2 cellular contexts compared by ENCODE assay signal in the genomic region with DNA sequence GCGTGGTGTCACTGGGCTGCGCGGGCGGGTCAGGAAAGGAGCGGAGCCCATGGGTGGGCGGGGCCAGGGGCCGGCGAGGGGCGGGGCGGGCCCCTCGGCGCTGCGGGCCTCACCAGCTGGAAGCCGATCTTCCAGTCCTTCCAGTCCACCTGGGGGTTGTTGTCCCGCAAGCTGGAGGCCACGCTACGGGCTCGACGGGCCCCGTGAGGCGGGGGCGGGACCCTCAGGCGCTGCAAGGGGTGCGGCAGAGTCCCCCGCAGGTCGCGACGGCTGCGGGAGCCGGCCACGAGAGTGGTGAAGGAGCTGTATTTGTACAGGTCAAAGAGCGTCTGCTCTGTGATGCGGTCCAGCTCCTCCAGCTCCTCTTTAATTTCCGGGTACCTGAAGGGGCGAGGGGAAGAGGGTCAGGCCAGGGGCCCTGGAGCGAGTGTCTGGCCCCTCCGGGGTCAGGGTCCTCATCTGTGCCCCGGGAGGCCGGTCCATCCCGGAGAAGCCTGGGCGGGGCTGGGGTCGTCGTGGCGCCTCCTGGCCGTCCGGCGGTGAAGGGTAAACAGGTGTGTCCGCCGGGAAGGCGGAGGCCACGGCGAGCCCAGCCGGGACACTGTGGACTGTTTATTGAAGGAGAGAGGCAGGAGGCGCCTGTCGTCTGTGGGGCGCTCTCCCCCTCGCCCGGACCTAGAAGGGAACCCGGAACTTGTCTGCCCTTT.
TF ChIP-seq lines count a peak whose summit lies in the region.

No MANE protein-coding gene starts in this region.

TF ChIP-seq in A549, 52 proteins besides CTCF, POLR2A, EP300 and RAD21 (continued from another document):
- TF ChIP-seq PBX3 (IDR thresholded peaks at IDR 0.05) (peak; percentile 48), ESRRA (IDR thresholded peaks at IDR 0.05; ENCODE audit: borderline replicate concordance, low read length) (peak; percentile 83; the same call in 1 of the 2 replicates), RCOR1 (IDR thresholded peaks at IDR 0.05; ENCODE audit: low read depth, low read length) (no peak), FOXS1 (CRISPR knock-in tag; IDR thresholded peaks at IDR 0.05) (no peak), HOXB13 (CRISPR knock-in tag; IDR thresholded peaks at IDR 0.05; ENCODE audit: low read depth) (no peak), FOSL2 (IDR thresholded peaks at IDR 0.05) (no peak), FOSL2 (CRISPR knock-in tag; IDR thresholded peaks at IDR 0.05) (no peak), CEBPB (IDR thresholded peaks at IDR 0.05) (no peak), NFE2L2 (conservative IDR thresholded peaks at IDR 0.05; ENCODE audit: low read length) (no peak), POLR2AphosphoS2 (conservative IDR thresholded peaks at IDR 0.05; ENCODE audit: low read length) (no peak), EHF (CRISPR knock-in tag; IDR thresholded peaks at IDR 0.05) (no peak), MAFK (IDR thresholded peaks at IDR 0.05; ENCODE audit: partially characterized antibody) (no peak), TFCP2L1 (CRISPR knock-in tag; IDR thresholded peaks at IDR 0.05) (peak; percentile 40; the same call in 1 of the 2 replicates), KDM1A (IDR thresholded peaks at IDR 0.05; ENCODE audit: low read depth) (no peak), BHLHE40 (IDR thresholded peaks at IDR 0.05; ENCODE audit: low read depth, low read length) (no peak), JUN (IDR thresholded peaks at IDR 0.05) (peak; percentile 75 to 91; a peak in 4 of 5 replicates), NPAS2 (CRISPR knock-in tag; IDR thresholded peaks at IDR 0.05; ENCODE audit: borderline replicate concordance) (no peak), RFX5 (IDR thresholded peaks at IDR 0.05) (no peak), SREBF2 (IDR thresholded peaks at IDR 0.05) (no peak), HDAC2 (IDR thresholded peaks at IDR 0.05) (no peak), ZFP36 (IDR thresholded peaks at IDR 0.05; ENCODE audit: borderline replicate concordance, partially characterized antibody) (no peak), CHD4 (IDR thresholded peaks at IDR 0.05; ENCODE audit: borderline replicate concordance) (no peak), E2F6 (IDR thresholded peaks at IDR 0.05; ENCODE audit: borderline replicate concordance, low read depth) (peak; percentile 41; the same call in 1 of the 2 replicates), MAZ (IDR thresholded peaks at IDR 0.05; ENCODE audit: borderline replicate concordance, low read depth, low read length) (no peak), ZNF302 (CRISPR knock-in tag; IDR thresholded peaks at IDR 0.05) (no peak), MYC (IDR thresholded peaks at IDR 0.05; ENCODE audit: borderline replicate concordance, low read length) (no peak), HOXA7 (CRISPR knock-in tag; IDR thresholded peaks at IDR 0.05) (no peak)
- TF ChIP-seq, protein P1, sequence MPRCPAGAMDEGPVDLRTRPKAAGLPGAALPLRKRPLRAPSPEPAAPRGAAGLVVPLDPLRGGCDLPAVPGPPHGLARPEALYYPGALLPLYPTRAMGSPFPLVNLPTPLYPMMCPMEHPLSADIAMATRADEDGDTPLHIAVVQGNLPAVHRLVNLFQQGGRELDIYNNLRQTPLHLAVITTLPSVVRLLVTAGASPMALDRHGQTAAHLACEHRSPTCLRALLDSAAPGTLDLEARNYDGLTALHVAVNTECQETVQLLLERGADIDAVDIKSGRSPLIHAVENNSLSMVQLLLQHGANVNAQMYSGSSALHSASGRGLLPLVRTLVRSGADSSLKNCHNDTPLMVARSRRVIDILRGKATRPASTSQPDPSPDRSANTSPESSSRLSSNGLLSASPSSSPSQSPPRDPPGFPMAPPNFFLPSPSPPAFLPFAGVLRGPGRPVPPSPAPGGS (IDR thresholded peaks at IDR 0.05): peak; percentile 89
- TF ChIP-seq, protein P2, sequence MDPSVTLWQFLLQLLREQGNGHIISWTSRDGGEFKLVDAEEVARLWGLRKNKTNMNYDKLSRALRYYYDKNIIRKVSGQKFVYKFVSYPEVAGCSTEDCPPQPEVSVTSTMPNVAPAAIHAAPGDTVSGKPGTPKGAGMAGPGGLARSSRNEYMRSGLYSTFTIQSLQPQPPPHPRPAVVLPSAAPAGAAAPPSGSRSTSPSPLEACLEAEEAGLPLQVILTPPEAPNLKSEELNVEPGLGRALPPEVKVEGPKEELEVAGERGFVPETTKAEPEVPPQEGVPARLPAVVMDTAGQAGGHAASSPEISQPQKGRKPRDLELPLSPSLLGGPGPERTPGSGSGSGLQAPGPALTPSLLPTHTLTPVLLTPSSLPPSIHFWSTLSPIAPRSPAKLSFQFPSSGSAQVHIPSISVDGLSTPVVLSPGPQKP (IDR thresholded peaks at IDR 0.05; ENCODE audit: low read depth, low read length): no peak

TF ChIP-seq in K562, 482 proteins besides CTCF, POLR2A, EP300 and RAD21 (continued from another document and continues in another):
- TF ChIP-seq, protein P3, sequence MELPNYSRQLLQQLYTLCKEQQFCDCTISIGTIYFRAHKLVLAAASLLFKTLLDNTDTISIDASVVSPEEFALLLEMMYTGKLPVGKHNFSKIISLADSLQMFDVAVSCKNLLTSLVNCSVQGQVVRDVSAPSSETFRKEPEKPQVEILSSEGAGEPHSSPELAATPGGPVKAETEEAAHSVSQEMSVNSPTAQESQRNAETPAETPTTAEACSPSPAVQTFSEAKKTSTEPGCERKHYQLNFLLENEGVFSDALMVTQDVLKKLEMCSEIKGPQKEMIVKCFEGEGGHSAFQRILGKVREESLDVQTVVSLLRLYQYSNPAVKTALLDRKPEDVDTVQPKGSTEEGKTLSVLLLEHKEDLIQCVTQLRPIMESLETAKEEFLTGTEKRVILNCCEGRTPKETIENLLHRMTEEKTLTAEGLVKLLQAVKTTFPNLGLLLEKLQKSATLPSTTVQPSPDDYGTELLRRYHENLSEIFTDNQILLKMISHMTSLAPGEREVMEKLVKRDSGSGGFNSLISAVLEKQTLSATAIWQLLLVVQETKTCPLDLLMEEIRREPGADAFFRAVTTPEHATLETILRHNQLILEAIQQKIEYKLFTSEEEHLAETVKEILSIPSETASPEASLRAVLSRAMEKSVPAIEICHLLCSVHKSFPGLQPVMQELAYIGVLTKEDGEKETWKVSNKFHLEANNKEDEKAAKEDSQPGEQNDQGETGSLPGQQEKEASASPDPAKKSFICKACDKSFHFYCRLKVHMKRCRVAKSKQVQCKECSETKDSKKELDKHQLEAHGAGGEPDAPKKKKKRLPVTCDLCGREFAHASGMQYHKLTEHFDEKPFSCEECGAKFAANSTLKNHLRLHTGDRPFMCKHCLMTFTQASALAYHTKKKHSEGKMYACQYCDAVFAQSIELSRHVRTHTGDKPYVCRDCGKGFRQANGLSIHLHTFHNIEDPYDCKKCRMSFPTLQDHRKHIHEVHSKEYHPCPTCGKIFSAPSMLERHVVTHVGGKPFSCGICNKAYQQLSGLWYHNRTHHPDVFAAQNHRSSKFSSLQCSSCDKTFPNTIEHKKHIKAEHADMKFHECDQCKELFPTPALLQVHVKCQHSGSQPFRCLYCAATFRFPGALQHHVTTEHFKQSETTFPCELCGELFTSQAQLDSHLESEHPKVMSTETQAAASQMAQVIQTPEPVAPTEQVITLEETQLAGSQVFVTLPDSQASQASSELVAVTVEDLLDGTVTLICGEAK (IDR thresholded peaks at IDR 0.05): no peak
- TF ChIP-seq, protein P3 (CRISPR knock-in tag; IDR thresholded peaks at IDR 0.05): no peak
- TF ChIP-seq, protein P4, sequence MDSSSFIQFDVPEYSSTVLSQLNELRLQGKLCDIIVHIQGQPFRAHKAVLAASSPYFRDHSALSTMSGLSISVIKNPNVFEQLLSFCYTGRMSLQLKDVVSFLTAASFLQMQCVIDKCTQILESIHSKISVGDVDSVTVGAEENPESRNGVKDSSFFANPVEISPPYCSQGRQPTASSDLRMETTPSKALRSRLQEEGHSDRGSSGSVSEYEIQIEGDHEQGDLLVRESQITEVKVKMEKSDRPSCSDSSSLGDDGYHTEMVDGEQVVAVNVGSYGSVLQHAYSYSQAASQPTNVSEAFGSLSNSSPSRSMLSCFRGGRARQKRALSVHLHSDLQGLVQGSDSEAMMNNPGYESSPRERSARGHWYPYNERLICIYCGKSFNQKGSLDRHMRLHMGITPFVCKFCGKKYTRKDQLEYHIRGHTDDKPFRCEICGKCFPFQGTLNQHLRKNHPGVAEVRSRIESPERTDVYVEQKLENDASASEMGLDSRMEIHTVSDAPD (CRISPR knock-in tag; IDR thresholded peaks at IDR 0.05): no peak
- TF ChIP-seq LARP7 (IDR thresholded peaks at IDR 0.05): no peak
- no peak for TF ChIP-seq ADNP (tag; IDR thresholded peaks at IDR 0.05)
- no peak for TF ChIP-seq PML (IDR thresholded peaks at IDR 0.05; ENCODE audit: low read length)
- TF ChIP-seq ZFX (CRISPR knock-in tag; IDR thresholded peaks at IDR 0.05): peak; percentile 75
- no peak for TF ChIP-seq NONO (IDR thresholded peaks at IDR 0.05; ENCODE audit: low read depth in 2 of 2, low read length in 1 of 2)
- no peak for TF ChIP-seq NR2C2 (CRISPR knock-in tag; IDR thresholded peaks at IDR 0.05)
- TF ChIP-seq NR2C2 (tag; IDR thresholded peaks at IDR 0.05): peak; percentile 67
- peak in 1 of 2 experiments; percentile 47; a peak in 1 of 4 replicates for TF ChIP-seq HDAC1 (IDR thresholded peaks at IDR 0.05)
- TF ChIP-seq SAP30 (IDR thresholded peaks at IDR 0.05; ENCODE audit: borderline replicate concordance, insufficient read depth, low read depth, low read length, poor library complexity, severe bottlenecking): peak; percentile 54
- peak; percentile 78 for TF ChIP-seq RBFOX2 (IDR thresholded peaks at IDR 0.05; ENCODE audit: low read depth, low read length)
- no peak for TF ChIP-seq NR2C1 (IDR thresholded peaks at IDR 0.05)
- TF ChIP-seq NR2C1 (tag; IDR thresholded peaks at IDR 0.05): 0 out of 2 replicates have a peak, but pooled peaks have one; percentile 17
- no peak for TF ChIP-seq IFI16 (CRISPR knock-in tag; IDR thresholded peaks at IDR 0.05)
- no peak for TF ChIP-seq HDAC8 (tag; IDR thresholded peaks at IDR 0.05)
- TF ChIP-seq TAF7 (tag; IDR thresholded peaks at IDR 0.05): no peak
- peak; percentile 23; the same call in 1 of the 2 replicates for TF ChIP-seq ZEB2 (IDR thresholded peaks at IDR 0.05)
- peak; percentile 48 for TF ChIP-seq POLR2B (IDR thresholded peaks at IDR 0.05; ENCODE audit: low read depth, partially characterized antibody)
- 0 out of 4 replicates have a peak, but pooled peaks of 1 of the 2 experiments have one; percentile 9 for TF ChIP-seq FOXK2 (conservative IDR thresholded peaks at IDR 0.05 in 1 of 2, IDR thresholded peaks at IDR 0.05 in 1 of 2; ENCODE audit: low read depth in 2 of 2)
- TF ChIP-seq TAF15 (IDR thresholded peaks at IDR 0.05; ENCODE audit: low read depth, low read length): no peak
- TF ChIP-seq ZNF785 (CRISPR knock-in tag; IDR thresholded peaks at IDR 0.05): no peak
- TF ChIP-seq SMAD1 (IDR thresholded peaks at IDR 0.05; ENCODE audit: low read depth, low read length, partially characterized antibody): peak; percentile 26
- no peak; a peak in 1 of 4 replicates for TF ChIP-seq MNT (conservative IDR thresholded peaks at IDR 0.05)
- no peak for TF ChIP-seq MEF2A (IDR thresholded peaks at IDR 0.05; ENCODE audit: control insufficient read depth, low read depth, low read length)
- no peak for TF ChIP-seq NEUROD1 (IDR thresholded peaks at IDR 0.05; ENCODE audit: borderline replicate concordance, low read depth, low read length, partially characterized antibody)
- peak; percentile 58; the same call in 1 of the 2 replicates for TF ChIP-seq CTBP1 (IDR thresholded peaks at IDR 0.05; ENCODE audit: borderline replicate concordance)
- TF ChIP-seq MAZ (CRISPR knock-in tag; conservative IDR thresholded peaks at IDR 0.05 in 1 of 2, IDR thresholded peaks at IDR 0.05 in 1 of 2): peak in 1 of 2 experiments; percentile 30; a peak in 1 of 4 replicates
- peak; percentile 84 for TF ChIP-seq POLR2G (IDR thresholded peaks at IDR 0.05; ENCODE audit: low read depth, low read length)
- no peak for TF ChIP-seq ATF1 (CRISPR knock-in tag; IDR thresholded peaks at IDR 0.05)
- 0 out of 2 replicates have a peak, but pooled peaks have one; percentile 21 for TF ChIP-seq ATF1 (tag; IDR thresholded peaks at IDR 0.05)
- no peak for TF ChIP-seq HMGXB4 (CRISPR knock-in tag; IDR thresholded peaks at IDR 0.05)
